9 cellular contexts compared by ENCODE assay signal in the genomic region with DNA sequence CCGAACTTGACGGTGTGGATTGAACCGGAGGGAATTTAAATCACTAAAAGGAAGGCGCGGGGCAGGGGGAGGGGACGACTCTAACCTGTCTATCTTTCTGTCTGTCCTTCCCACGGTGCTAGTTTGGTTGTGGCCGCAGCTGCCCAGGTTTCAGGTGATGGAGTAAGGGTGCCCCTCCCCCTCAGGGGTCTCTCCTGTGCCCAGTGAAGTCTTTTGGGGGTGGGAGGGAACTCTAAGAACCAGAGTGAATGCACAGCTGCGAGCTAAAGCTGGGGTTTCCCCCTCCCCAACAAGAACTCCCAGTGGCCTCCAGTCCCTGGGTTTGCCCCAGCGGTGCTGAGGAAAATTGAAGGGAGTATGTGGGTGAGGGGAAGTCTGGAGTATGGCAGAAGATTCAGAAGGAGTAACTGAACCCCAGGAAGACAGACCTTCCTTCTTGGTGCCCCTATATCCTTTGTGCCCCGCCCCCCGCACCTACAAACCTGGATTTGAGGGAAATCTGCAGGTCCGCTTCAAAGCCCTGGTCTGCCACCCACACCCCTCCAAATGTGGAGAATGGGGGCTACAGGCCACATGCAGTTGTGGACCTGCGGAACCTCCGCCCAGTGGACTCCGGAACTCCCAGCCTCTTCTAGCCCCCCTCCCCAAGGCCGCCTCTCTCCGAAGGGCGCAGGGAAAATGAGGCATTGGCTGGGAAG. TPM values are rescaled to one million over a fixed set of nuclear protein-coding genes. Genes with fewer than 3 reads are reported as not detected.
DNase-seq lines count a peak whose midpoint lies in the region; ATAC-seq and TF ChIP-seq lines count a peak whose summit lies in the region.
"Had no signal": no experiment of that assay in that cellular context is flagged by ENCODE, and none has a peak within 500 bp of the region (broad histone marks: within the 10 kb centered on the region; RNA-seq: fewer than 3 reads in every experiment).

No MANE protein-coding gene starts in this region.

- TF ChIP-seq POLR2A in lower leg skin (IDR thresholded peaks at IDR 0.05), result no peak

- H3K27ac Mint-ChIP-seq in activated T-helper 2 cell treated with anti-CD3 and anti-CD28 coated beads, Interferon-gamma antibody, Interleukin-2, Interleukin-4, amounts not matched to agents 10 μg/mL and 5 μg/mL and 100 μg/mL, durations not matched to agents 14 hours and 24 hours and 36 hours, result no peak overlapping the region
- no peak overlapping the region for H3K27ac Mint-ChIP-seq in type B pancreatic cell

- peaks cover 18% of the 10 kb centered on the region for H3K4me1 Mint-ChIP-seq in activated T-helper 2 cell treated with anti-CD3 and anti-CD28 coated beads, Interferon-gamma antibody, Interleukin-2, Interleukin-4, amounts not matched to agents 10 μg/mL and 5 μg/mL and 100 μg/mL, durations not matched to agents 14 hours and 24 hours and 36 hours (ENCODE audit: low read depth)
- peaks cover 11% of the 10 kb centered on the region for H3K4me1 Mint-ChIP-seq in type B pancreatic cell (ENCODE audit: unreplicated experiment)

- TF ChIP-seq CTCF in lower leg skin (IDR thresholded peaks at IDR 0.05) (no peak), type B pancreatic cell (conservative IDR thresholded peaks at IDR 0.05) (no peak)

- ATAC-seq in Right ventricle myocardium inferior (no peak), Right ventricle myocardium superior (ENCODE audit: poor library complexity) (no peak), GM18520 (IDR thresholded peaks at IDR 0.05; ENCODE audit: unreplicated experiment) (no peak)

- DNase-seq in Right ventricle myocardium inferior (ENCODE audit: missing footprints), result peak; percentile 45
- no peak for DNase-seq in Right ventricle myocardium superior
- DNase-seq in activated T-helper 2 cell treated with anti-CD3 and anti-CD28 coated beads, Interferon-gamma antibody, Interleukin-2, Interleukin-4, amounts not matched to agents 10 μg/mL and 5 μg/mL and 100 μg/mL, durations not matched to agents 14 hours and 24 hours and 36 hours (ENCODE audit: low spot score), result no peak
- no peak for DNase-seq in lower leg skin (ENCODE audit: low spot score in 2 of 2)
- DNase-seq in type B pancreatic cell (ENCODE audit: extremely low spot score, unreplicated experiment), result no peak
- no peak for DNase-seq in HCEC 1CT
- no peak for DNase-seq in anterior cingulate cortex (lab: John Stamatoyannopoulos, UW)

- H3K27me3 Mint-ChIP-seq in activated T-helper 2 cell treated with anti-CD3 and anti-CD28 coated beads, Interferon-gamma antibody, Interleukin-2, Interleukin-4, amounts not matched to agents 10 μg/mL and 5 μg/mL and 100 μg/mL, durations not matched to agents 14 hours and 24 hours and 36 hours (ENCODE audit: low read depth), result peaks cover 90% of the 10 kb centered on the region
- H3K27me3 Mint-ChIP-seq in type B pancreatic cell, result peaks cover 100% of the 10 kb centered on the region

- peak overlapping the region; percentile 42 for H3K4me3 ChIP-seq in lower leg skin (ENCODE audit: low read depth, poor library complexity, severe bottlenecking)

- H3K9me3 Mint-ChIP-seq in activated T-helper 2 cell treated with anti-CD3 and anti-CD28 coated beads, Interferon-gamma antibody, Interleukin-2, Interleukin-4, amounts not matched to agents 10 μg/mL and 5 μg/mL and 100 μg/mL, durations not matched to agents 14 hours and 24 hours and 36 hours, result no peaks in the 10 kb centered on the region
- H3K9me3 Mint-ChIP-seq in type B pancreatic cell, result no peaks in the 10 kb centered on the region

- H3K36me3 Mint-ChIP-seq in activated T-helper 2 cell treated with anti-CD3 and anti-CD28 coated beads, Interferon-gamma antibody, Interleukin-2, Interleukin-4, amounts not matched to agents 10 μg/mL and 5 μg/mL and 100 μg/mL, durations not matched to agents 14 hours and 24 hours and 36 hours (ENCODE audit: low read depth), result no peaks in the 10 kb centered on the region
- no peaks in the 10 kb centered on the region for H3K36me3 Mint-ChIP-seq in type B pancreatic cell

- 14 to 16% methylated on average over 19 of the region's 19 CpGs for WGBS in lower leg skin, 2 donors

- peak overlapping the region; percentile 59 for H3K4me3 Mint-ChIP-seq in activated T-helper 2 cell treated with anti-CD3 and anti-CD28 coated beads, Interferon-gamma antibody, Interleukin-2, Interleukin-4, amounts not matched to agents 10 μg/mL and 5 μg/mL and 100 μg/mL, durations not matched to agents 14 hours and 24 hours and 36 hours (ENCODE audit: low read depth)
- peak overlapping the region; percentile 76 for H3K4me3 Mint-ChIP-seq in type B pancreatic cell

- intact Hi-C loops in Right ventricle myocardium inferior (cut with DNase I) (no loop called here), Right ventricle myocardium superior (cut with DNase I) (no loop called here), lower leg skin (cut with DNase I; ENCODE audit: low total_unique reads) (no loop called here)
- intact Hi-C loops in activated T-helper 2 cell treated with anti-CD3 and anti-CD28 coated beads, Interferon-gamma antibody, Interleukin-2, Interleukin-4, amounts not matched to agents 10 μg/mL and 5 μg/mL and 100 μg/mL, durations not matched to agents 14 hours and 24 hours and 36 hours (cut with micrococcal nuclease), result loop anchor here (2.0 to 10.0 kb wide), 4 partner anchors 44 to 302 kb away; partner anchors contain the start of genes HOXC13 and HOXC4

RNA-seq across cellular contexts. Expression of gene HOXC9, which starts 3.6 kb away (rescaled TPM):
- not detected for total RNA-seq in Right ventricle myocardium inferior
- total RNA-seq in Right ventricle myocardium superior, result not detected
- total RNA-seq in activated T-helper 2 cell treated with anti-CD3 and anti-CD28 coated beads, Interferon-gamma antibody, Interleukin-2, Interleukin-4, amounts not matched to agents 10 μg/mL and 5 μg/mL and 100 μg/mL, durations not matched to agents 14 hours and 24 hours and 36 hours, result not detected in 2 replicates
- total RNA-seq in lower leg skin, result 10 to 100 TPM in 3 of 4 donors, 1 to 10 TPM in 1; 9.6 to 16.8 (median 11.7) TPM
- total RNA-seq in type B pancreatic cell (ENCODE audit: low replicate concordance), result 0.27 and 0.36 TPM in 2 replicates

RNA-seq across cellular contexts. Expression of gene HOXC10, which starts 11.4 kb away (rescaled TPM):
- total RNA-seq in Right ventricle myocardium inferior (not detected), Right ventricle myocardium superior (not detected), lower leg skin (10 to 100 TPM; 14.2 to 35.9 (median 23.4) TPM), type B pancreatic cell (ENCODE audit: low replicate concordance) (not detected in 2 replicates)
- not detected in 2 replicates for total RNA-seq in activated T-helper 2 cell treated with anti-CD3 and anti-CD28 coated beads, Interferon-gamma antibody, Interleukin-2, Interleukin-4, amounts not matched to agents 10 μg/mL and 5 μg/mL and 100 μg/mL, durations not matched to agents 14 hours and 24 hours and 36 hours

RNA-seq across cellular contexts. Expression of gene HOXC8, which starts 12.4 kb away (rescaled TPM):
- not detected for total RNA-seq in Right ventricle myocardium inferior
- not detected for total RNA-seq in Right ventricle myocardium superior
- total RNA-seq in activated T-helper 2 cell treated with anti-CD3 and anti-CD28 coated beads, Interferon-gamma antibody, Interleukin-2, Interleukin-4, amounts not matched to agents 10 μg/mL and 5 μg/mL and 100 μg/mL, durations not matched to agents 14 hours and 24 hours and 36 hours, result not detected in 2 replicates
- 1 to 10 TPM; 1.0 to 2.2 (median 1.5) TPM for total RNA-seq in lower leg skin
- total RNA-seq in type B pancreatic cell (ENCODE audit: low replicate concordance), result 0.77 and 1.5 TPM in 2 replicates

RNA-seq across cellular contexts. Expression of gene HOTAIR, which starts 21.6 kb away (rescaled TPM):
- total RNA-seq in Right ventricle myocardium inferior (not detected), Right ventricle myocardium superior (not detected), lower leg skin (10 to 100 TPM in 2 of 4 donors, 1 to 10 TPM in 2; 4.9 to 14.9 (median 9.7) TPM), type B pancreatic cell (ENCODE audit: low replicate concordance) (not detected in 2 replicates)
- total RNA-seq in activated T-helper 2 cell treated with anti-CD3 and anti-CD28 coated beads, Interferon-gamma antibody, Interleukin-2, Interleukin-4, amounts not matched to agents 10 μg/mL and 5 μg/mL and 100 μg/mL, durations not matched to agents 14 hours and 24 hours and 36 hours, result not detected in 2 replicates
- total RNA-seq: RPMI7951 had no signal

RNA-seq across cellular contexts. Expression of gene HOXC11, which starts 23.4 kb away (rescaled TPM):
- not detected for total RNA-seq in Right ventricle myocardium inferior
- not detected for total RNA-seq in Right ventricle myocardium superior
- total RNA-seq in activated T-helper 2 cell treated with anti-CD3 and anti-CD28 coated beads, Interferon-gamma antibody, Interleukin-2, Interleukin-4, amounts not matched to agents 10 μg/mL and 5 μg/mL and 100 μg/mL, durations not matched to agents 14 hours and 24 hours and 36 hours, result not detected in 2 replicates
- total RNA-seq in lower leg skin, result 10 to 100 TPM in 1 of 4 donors, 1 to 10 TPM in 3; 4.9 to 10.7 (median 6.2) TPM
- total RNA-seq in type B pancreatic cell (ENCODE audit: low replicate concordance), result 0.12 TPM in 1 of 2 replicates, not detected in the other

Comparison
In these comparisons a context has a peak if more than half of its experiments do, and no peak if none do; other contexts are left out.
1. RNA of gene HOXC10, which starts 11.4 kb away (total RNA-seq): 14.2 to 35.9 TPM in lower leg skin; not detected in Right ventricle myocardium inferior (single experiment), not detected in Right ventricle myocardium superior (single experiment), not detected in activated T-helper 2 cell treated with anti-CD3 and anti-CD28 coated beads, Interferon-gamma antibody, Interleukin-2, Interleukin-4, amounts not matched to agents 10 μg/mL and 5 μg/mL and 100 μg/mL, durations not matched to agents 14 hours and 24 hours and 36 hours and not detected in type B pancreatic cell; every median in the first group is over 10 times any median in the second.